In genomic region chr19:58034476-58034790, GRCh38 we compare ENCODE assay signal across 1 cellular context.
TF ChIP-seq lines count a peak whose summit lies in the region.

No MANE protein-coding gene starts in this region.

TF ChIP-seq in GM23338, 12 proteins besides CTCF, POLR2A, EP300 and RAD21 (continued from another document):
- TF ChIP-seq ZNF462 (CRISPR knock-in tag; IDR thresholded peaks at IDR 0.05) (no peak), CREB1 (CRISPR knock-in tag; IDR thresholded peaks at IDR 0.05; ENCODE audit: low read depth) (no peak), JUNB (IDR thresholded peaks at IDR 0.05; ENCODE audit: unreplicated experiment) (no peak), ZNF331 (CRISPR knock-in tag; IDR thresholded peaks at IDR 0.05; ENCODE audit: low read depth) (no peak)
